In genomic region chr12:121711925-121712461, GRCh38 we compare ENCODE assay signal across 8 cellular contexts. TPM values are rescaled to one million over a fixed set of nuclear protein-coding genes. Genes with fewer than 3 reads are reported as not detected.
DNase-seq lines count a peak whose midpoint lies in the region; TF ChIP-seq lines count a peak whose summit lies in the region.

No MANE protein-coding gene starts in this region.

- H3K4me1 Mint-ChIP-seq in activated CD4-positive, alpha-beta memory T cell treated with anti-CD3 and anti-CD28 coated beads for 36 hours (ENCODE audit: low read depth): peaks cover 16% of the 10 kb centered on the region
- H3K4me1 Mint-ChIP-seq in nephron: peaks cover 36% of the 10 kb centered on the region

- POLR2A ChIA-PET in activated CD4-positive, alpha-beta memory T cell treated with anti-CD3 and anti-CD28 coated beads for 36 hours (lab: Charles Lee): interaction anchor here (0.5 to 2.2 kb wide), 5 partner anchors 70 to 155 kb away, joined by 3 to 9 read pairs (median 3); partner anchors contain the start of genes ORAI1 and RHOF

- H3K27me3 Mint-ChIP-seq in activated CD4-positive, alpha-beta memory T cell treated with anti-CD3 and anti-CD28 coated beads for 36 hours: no peaks in the 10 kb centered on the region
- no peaks in the 10 kb centered on the region for H3K27me3 Mint-ChIP-seq in nephron (ENCODE audit: low read depth)

- no peaks in the 10 kb centered on the region for H3K9me3 Mint-ChIP-seq in activated CD4-positive, alpha-beta memory T cell treated with anti-CD3 and anti-CD28 coated beads for 36 hours
- peaks cover 3% of the 10 kb centered on the region for H3K9me3 Mint-ChIP-seq in nephron

- peaks cover 1% of the 10 kb centered on the region for H3K36me3 Mint-ChIP-seq in activated CD4-positive, alpha-beta memory T cell treated with anti-CD3 and anti-CD28 coated beads for 36 hours
- H3K36me3 Mint-ChIP-seq in nephron (ENCODE audit: low read depth): peaks cover 4% of the 10 kb centered on the region

- DNase-seq in DMS79 treated with DMSO at 0.1 percent for 48 hours (lab: John Stamatoyannopoulos, UW): peak; percentile 29
- no peak for DNase-seq in DMS79 (lab: John Stamatoyannopoulos, UW)
- no peak for DNase-seq in H7
- peak; percentile 26 for DNase-seq in MG63
- DNase-seq in activated CD4-positive, alpha-beta memory T cell treated with anti-CD3 and anti-CD28 coated beads for 36 hours: peak; percentile 35
- peak; percentile 34 for DNase-seq in fibroblast of peridontal ligament (ENCODE audit: extremely low read depth)
- DNase-seq in NCI-H2196 treated with DMSO at 0.1 percent for 48 hours (lab: John Stamatoyannopoulos, UW; ENCODE audit: unreplicated experiment): no peak

- intact Hi-C loops in activated CD4-positive, alpha-beta memory T cell treated with anti-CD3 and anti-CD28 coated beads for 36 hours (cut with micrococcal nuclease): loop anchor here (1.0 to 5.0 kb wide), 4 partner anchors 25 to 175 kb away; partner anchors contain the start of gene PSMD9

- 0 out of 2 replicates have a peak, but pooled peaks cover 1% of the 10 kb centered on the region for H3K36me3 ChIP-seq in H7 (replicated peaks; ENCODE audit: control insufficient read depth, insufficient read depth, low read length)
- H3K36me3 ChIP-seq in MG63: no peaks in the 10 kb centered on the region

- H3K27ac Mint-ChIP-seq in activated CD4-positive, alpha-beta memory T cell treated with anti-CD3 and anti-CD28 coated beads for 36 hours: peak overlapping the region; percentile 59
- peak overlapping the region; percentile 85 to 93 (median 88) for H3K27ac Mint-ChIP-seq in nephron

- H3K27me3 ChIP-seq in H7 (ENCODE audit: control insufficient read depth, insufficient read depth, low read length): no peaks in the 10 kb centered on the region
- H3K27me3 ChIP-seq in MG63: no peaks in the 10 kb centered on the region

- H3K9me3 ChIP-seq in MG63: no peaks in the 10 kb centered on the region

- no peak for TF ChIP-seq CTCF in nephron (IDR thresholded peaks at IDR 0.05; ENCODE audit: unreplicated experiment in 3 of 3)

- peak overlapping the region; percentile 89 for H3K4me3 Mint-ChIP-seq in activated CD4-positive, alpha-beta memory T cell treated with anti-CD3 and anti-CD28 coated beads for 36 hours
- peak overlapping the region; percentile 85 to 92 (median 90) for H3K4me3 Mint-ChIP-seq in nephron

- CTCF ChIA-PET in activated CD4-positive, alpha-beta memory T cell treated with anti-CD3 and anti-CD28 coated beads for 36 hours (lab: Charles Lee): interaction anchor here (0.6 to 4.2 kb wide), 11 partner anchors 14 to 218 kb away, joined by 3 to 60 read pairs (median 4); partner anchors contain the start of genes CFAP251, PSMD9 and RHOF

- H3K4me3 ChIP-seq in H7 (ENCODE audit: insufficient read depth, low read depth, low read length) (peak overlapping the region; percentile 97), MG63 (peak overlapping the region; percentile 88)

RNA-seq across cellular contexts. Expression of gene TMEM120B, which starts 0.6 kb away (rescaled TPM):
- 23.8 and 33.6 TPM in 2 replicates for total RNA-seq in H7 (2014; rRNA removed; shearing (Covaris generic))
- 3.6 and 6.6 TPM in 2 replicates for total RNA-seq in MG63 (2014; rRNA removed; shearing (Covaris generic); ENCODE audit: low replicate concordance)
- 1 to 10 TPM; 8.8 to 9.5 TPM for total RNA-seq in activated CD4-positive, alpha-beta memory T cell treated with anti-CD3 and anti-CD28 coated beads for 36 hours

RNA-seq across cellular contexts. Expression of gene MORN3, which starts 42.5 kb away (rescaled TPM):
- 0.31 and 1.5 TPM in 2 replicates for total RNA-seq in H7 (2014; rRNA removed; shearing (Covaris generic))
- total RNA-seq in MG63 (2014; rRNA removed; shearing (Covaris generic); ENCODE audit: low replicate concordance): not detected in 2 replicates
- total RNA-seq in activated CD4-positive, alpha-beta memory T cell treated with anti-CD3 and anti-CD28 coated beads for 36 hours: 1 to 10 TPM; 2.7 to 3.7 TPM

Comparison
In these comparisons a context has a peak if more than half of its experiments do, and no peak if none do; other contexts are left out.
1. DNase-seq: peak in DMS79 treated with DMSO at 0.1 percent for 48 hours (single experiment), MG63 (single experiment), activated CD4-positive, alpha-beta memory T cell treated with anti-CD3 and anti-CD28 coated beads for 36 hours (single experiment) and fibroblast of peridontal ligament (single experiment); none in DMS79 (single experiment), H7 (single experiment) and NCI-H2196 treated with DMSO at 0.1 percent for 48 hours (single experiment).